ENCODE assay signal across 15 cellular contexts in the genomic region with DNA sequence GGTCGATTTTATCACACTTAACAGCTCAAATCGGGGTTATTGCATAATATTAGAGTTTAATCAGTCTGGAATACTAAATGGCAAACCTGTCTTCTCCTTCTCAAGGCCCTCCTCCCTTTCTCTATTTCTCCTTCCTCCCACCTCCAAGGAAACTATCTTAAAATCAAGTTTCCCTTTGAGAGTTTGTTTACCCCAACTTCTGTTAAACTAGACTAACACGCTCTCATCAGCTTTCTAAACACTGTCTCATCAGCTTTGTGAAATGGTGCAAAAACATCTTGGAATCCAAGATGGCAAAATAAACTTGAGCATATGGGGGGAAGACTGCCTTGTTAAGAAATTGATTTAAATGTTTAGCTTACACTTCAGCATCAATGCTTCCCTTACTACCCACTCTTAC. TPM values are rescaled to one million over a fixed set of nuclear protein-coding genes. Genes with fewer than 3 reads are reported as not detected.
DNase-seq lines count a peak whose midpoint lies in the region; ATAC-seq lines count a peak whose summit lies in the region.
"Had no signal": no experiment of that assay in that cellular context is flagged by ENCODE, and none has a peak within 500 bp of the region (broad histone marks: within the 10 kb centered on the region; RNA-seq: fewer than 3 reads in every experiment).

No MANE protein-coding gene starts in this region.

- no peak for ATAC-seq in activated T-cell treated with anti-CD3 and anti-CD28 coated beads, Interleukin-2, amount 50 U/mL, for 72 hours (replicated peaks in 1 of 2)
- ATAC-seq in stimulated activated naive CD8-positive, alpha-beta T cell treated with anti-CD3 and anti-CD28 coated beads, Interleukin-15, Interleukin-2, amounts not matched to agents 100 U/mL and 50 U/mL, for 24 hours, result no peak

- H3K27me3 Mint-ChIP-seq in activated T-cell treated with anti-CD3 and anti-CD28 coated beads, Interleukin-2, amount 50 U/mL, for 72 hours (ENCODE audit: low read depth), result peaks cover 97% of the 10 kb centered on the region

- peaks cover 4% of the 10 kb centered on the region for H3K27me3 ChIP-seq in layer of hippocampus (ENCODE audit: control insufficient read depth, insufficient read depth, low read length)

- H3K4me1 Mint-ChIP-seq in activated T-cell treated with anti-CD3 and anti-CD28 coated beads, Interleukin-2, amount 50 U/mL, for 72 hours (ENCODE audit: low read depth), result peaks cover 8% of the 10 kb centered on the region

- peak overlapping the region; percentile 22 for H3K27ac Mint-ChIP-seq in activated T-cell treated with anti-CD3 and anti-CD28 coated beads, Interleukin-2, amount 50 U/mL, for 72 hours

- H3K27ac ChIP-seq in cingulate gyrus (ENCODE audit: low read depth, low read length) (peak overlapping the region; percentile 91), layer of hippocampus (ENCODE audit: low read depth, low read length) (peak overlapping the region; percentile 82)
- H3K27ac ChIP-seq: BLaER1 treated with 17β-estradiol and CSF1 and Interleukin-3, amounts not matched to agents 10 nM and 100 nM; PC-9 had no signal

- H3K36me3 Mint-ChIP-seq in activated T-cell treated with anti-CD3 and anti-CD28 coated beads, Interleukin-2, amount 50 U/mL, for 72 hours (ENCODE audit: insufficient read depth in 2 of 2), result peaks cover 20 to 31% of the 10 kb centered on the region in 2 donors

- H3K4me3 Mint-ChIP-seq in activated T-cell treated with anti-CD3 and anti-CD28 coated beads, Interleukin-2, amount 50 U/mL, for 72 hours, result no peak overlapping the region

- no peak for DNase-seq in activated T-cell treated with anti-CD3 and anti-CD28 coated beads, Interleukin-2, amount 50 U/mL, for 72 hours
- DNase-seq in activated T-cell treated with anti-CD3 and anti-CD28 coated beads, Interleukin-2, amount 50 U/mL, for 1 hour, result no peak
- DNase-seq in amniotic stem cell (lab: John Stamatoyannopoulos, UW) (no peak), NCI-H1092 treated with DMSO at 0.1 percent for 48 hours (lab: John Stamatoyannopoulos, UW) (no peak), KG1 (lab: John Stamatoyannopoulos, UW) (no peak)
- DNase-seq in stimulated activated naive CD8-positive, alpha-beta T cell treated with anti-CD3 and anti-CD28 coated beads, Interleukin-15, Interleukin-2, amounts not matched to agents 100 U/mL and 50 U/mL, for 24 hours, result no peak
- DNase-seq: 8988T; NCI-H1436 treated with DMSO at 0.1 percent for 48 hours; NCI-H226; NCI-H526 treated with DMSO at 0.1 percent for 48 hours; NK-92 treated with Interleukin-12 subunit alpha and Interleukin-12 subunit beta, amount 100 ng/mL, for 24 hours; PC-9 had no signal

- peaks cover 4 to 12% of the 10 kb centered on the region in 2 donors for H3K9me3 Mint-ChIP-seq in activated T-cell treated with anti-CD3 and anti-CD28 coated beads, Interleukin-2, amount 50 U/mL, for 72 hours

RNA-seq across cellular contexts. Expression of a gene that starts 9.6 kb away (rescaled TPM):
- total RNA-seq in activated T-cell treated with anti-CD3 and anti-CD28 coated beads, Interleukin-2, amount 50 U/mL, for 72 hours, result under 1 TPM in 1 of 2 donors, not detected in 1; 0.16 TPM
- total RNA-seq: PC-9 had no signal
